13 cellular contexts compared by ENCODE assay signal in the genomic region with DNA sequence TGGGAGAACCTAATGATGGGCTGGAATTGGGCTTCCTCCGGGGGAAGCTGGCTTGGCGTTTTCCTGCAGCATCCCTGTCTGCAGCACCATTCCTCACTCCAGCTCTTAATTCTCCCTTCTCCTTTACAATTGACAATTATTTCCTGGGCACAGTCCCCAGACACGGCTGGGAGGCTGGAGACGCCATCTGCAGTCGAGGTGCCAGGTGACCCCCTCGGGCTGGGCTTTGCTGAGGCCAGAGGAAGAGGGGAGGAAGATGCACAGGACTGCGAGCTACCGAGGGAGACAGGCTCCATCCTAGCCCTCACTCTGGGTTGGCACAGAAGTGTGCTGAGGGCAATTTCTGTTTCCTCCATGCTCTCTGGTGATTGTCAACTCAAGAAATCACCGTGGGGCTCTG.
"Had no signal": no experiment of that assay in that cellular context is flagged by ENCODE, and none has a peak within 500 bp of the region (broad histone marks: within the 10 kb centered on the region; RNA-seq: fewer than 3 reads in every experiment).

No MANE protein-coding gene starts in this region.

- H3K27me3 ChIP-seq: adrenal gland had no signal

- H3K9me3 ChIP-seq: adrenal gland, lower lobe of right lung had no signal

- H3K79me2 ChIP-seq: hepatocyte had no signal

- H3K4me1 ChIP-seq: adrenal gland, lower lobe of right lung had no signal

- DNase-seq: activated CD4-positive, alpha-beta T cell treated with anti-CD3 and anti-CD28 coated beads, Interleukin-2, amount 10 ng/mL, durations not matched to agents 7 days and 5 days; activated CD8-positive, alpha-beta T cell treated with anti-CD3 and anti-CD28 coated beads, Interleukin-2, amount 10 ng/mL, durations not matched to agents 7 days and 5 days; activated gamma-delta T cell treated with Interleukin-2 at 50 U/mL for 16 hours; activated T-cell treated with anti-CD3 and anti-CD28 coated beads, Interleukin-2, amount 50 U/mL, for 4 hours; adrenal gland; foreskin keratinocyte; lower lobe of right lung; small intestine; stimulated activated CD4-positive, alpha-beta T cell treated with anti-CD3 and anti-CD28 coated beads, Interleukin-4, amount 100 ng/mL, for 24 hours had no signal

- H3K27ac ChIP-seq: adrenal gland, epithelial cell of prostate, foreskin keratinocyte, hepatocyte, lower lobe of right lung had no signal

- ATAC-seq: activated CD8-positive, alpha-beta T cell treated with anti-CD3 and anti-CD28 coated beads, Interleukin-2, amount 10 ng/mL, durations not matched to agents 7 days and 5 days; activated naive CD4-positive, alpha-beta T cell treated with anti-CD3 and anti-CD28 coated beads, Interleukin-2, amount 50 U/mL, for 72 hours; activated T-cell treated with anti-CD3 and anti-CD28 coated beads, Interleukin-2, amount 50 U/mL, for 4 hours; foreskin keratinocyte; stimulated activated effector memory CD8-positive, alpha-beta T cell treated with anti-CD3 and anti-CD28 coated beads, Interleukin-12 subunit alpha, Interleukin-12 subunit beta, amount 100 ng/mL, for 72 hours had no signal

- H3K36me3 ChIP-seq: adrenal gland, lower lobe of right lung had no signal

- H3K4me3 ChIP-seq: adrenal gland, hepatocyte, lower lobe of right lung had no signal

- H3K4me2 ChIP-seq: hepatocyte had no signal

- H2AFZ ChIP-seq: hepatocyte had no signal
